ENCODE assay signal across 25 cellular contexts in the genomic region with DNA sequence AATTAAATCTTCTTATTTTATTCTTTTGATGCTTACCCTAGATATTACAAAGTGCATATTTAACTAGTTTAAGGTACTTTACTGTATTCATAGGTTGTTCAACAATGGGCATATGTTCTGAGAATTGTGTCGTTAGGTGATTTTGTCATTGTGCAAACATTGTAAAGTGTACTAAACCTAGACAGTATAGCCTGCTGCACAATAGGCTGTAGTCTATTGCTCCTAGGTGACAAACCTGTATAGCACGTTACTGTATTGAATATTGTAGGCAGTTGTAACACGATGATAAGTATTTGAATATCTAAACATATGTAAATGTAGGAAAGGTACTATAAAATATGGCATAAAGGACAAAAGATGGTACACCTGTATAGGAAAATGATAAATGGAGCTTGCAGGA.
"Had no signal": no experiment of that assay in that cellular context is flagged by ENCODE, and none has a peak within 500 bp of the region (broad histone marks: within the 10 kb centered on the region; RNA-seq: fewer than 3 reads in every experiment).

No MANE protein-coding gene starts in this region.

- DNase-seq: activated CD4-positive, alpha-beta T cell treated with anti-CD3 and anti-CD28 coated beads for 36 hours; activated CD4-positive, alpha-beta T cell treated with anti-CD3 and anti-CD28 coated beads, Interleukin-2, amount 50 U/mL, for 4 hours; activated CD4-positive, CD25-positive, alpha-beta regulatory T cell; activated effector memory CD4-positive, alpha-beta T cell treated with Interleukin-2 at 50 U/mL for 16 hours; activated naive CD4-positive, alpha-beta T cell treated with Interleukin-2 at 50 U/mL for 16 hours; anterior cingulate cortex; endodermal cell; esophagus squamous epithelium; foreskin melanocyte; heart right ventricle; kidney glomerular epithelial cell; left lung; mesendoderm; stimulated activated CD4-positive, alpha-beta T cell treated with anti-CD3 and anti-CD28 coated beads, Interleukin-1b, Interleukin-23, amount 100 ng/mL, for 48 hours; stimulated activated CD4-positive, alpha-beta T cell treated with anti-CD3 and anti-CD28 coated beads, Interleukin-4, amount 100 ng/mL, for 4 hours; stimulated activated CD8-positive, alpha-beta memory T cell treated with anti-CD3 and anti-CD28 coated beads, Interleukin-4, amount 100 ng/mL, for 48 hours; stimulated activated naive CD8-positive, alpha-beta T cell treated with anti-CD3 and anti-CD28 coated beads, Interleukin-15, amount 100 ng/mL, for 72 hours; substantia nigra; upper lobe of left lung had no signal

- ATAC-seq: activated CD4-positive, alpha-beta T cell treated with anti-CD3 and anti-CD28 coated beads for 36 hours; heart right ventricle; left lung; natural killer cell treated with Interleukin-12 subunit alpha and Interleukin-12 subunit beta and Interleukin-15 and Interleukin-18, amount 100 ng/mL, for 72 hours; stimulated activated memory B cell treated with anti-CD40 and anti-IgM and Interleukin-4, amounts not matched to agents 10 μg/mL and 1 μg/mL and 100 μg/mL, for 72 hours; stimulated activated naive CD8-positive, alpha-beta T cell treated with anti-CD3 and anti-CD28 coated beads, Interleukin-15, amount 100 ng/mL, for 72 hours had no signal

- H3K4me3 ChIP-seq: esophagus squamous epithelium, heart right ventricle, left lung, lung, right atrium auricular region, smooth muscle cell, upper lobe of left lung, vagina had no signal
